ENCODE assay signal across 9 cellular contexts in the genomic region with DNA sequence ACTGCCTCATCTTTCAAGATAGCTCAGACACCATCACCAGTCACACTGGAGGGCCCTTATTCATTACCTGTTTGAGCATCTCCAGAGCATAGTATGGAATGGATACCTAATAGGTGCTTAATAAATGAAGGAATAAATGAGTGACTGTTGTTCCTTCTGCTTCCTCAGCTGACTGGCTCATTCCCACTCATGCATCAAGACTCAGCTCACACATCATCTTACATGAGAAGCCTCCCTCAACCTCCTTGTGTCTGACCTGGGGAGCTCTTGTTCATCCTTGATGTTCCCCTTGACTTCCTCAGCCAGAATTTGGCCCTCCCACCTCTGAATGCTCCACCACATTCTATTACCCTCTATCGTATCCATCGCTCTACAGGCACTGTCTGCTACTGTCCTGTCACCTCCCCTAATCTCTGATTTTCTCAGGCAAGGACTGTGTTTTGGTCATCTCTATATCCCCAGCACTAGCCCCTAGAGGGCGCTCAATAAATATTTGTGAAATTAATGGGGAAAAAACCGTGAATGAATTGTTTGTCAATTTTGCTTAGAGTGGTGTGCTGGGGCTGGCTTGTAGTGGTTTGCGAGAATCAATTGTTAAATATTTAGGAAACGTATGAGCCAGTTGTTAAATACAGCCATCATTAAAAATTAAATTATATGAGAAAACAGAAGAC.
DNase-seq lines count a peak whose midpoint lies in the region; ATAC-seq and TF ChIP-seq lines count a peak whose summit lies in the region.
"Had no signal": no experiment of that assay in that cellular context is flagged by ENCODE, and none has a peak within 500 bp of the region (broad histone marks: within the 10 kb centered on the region; RNA-seq: fewer than 3 reads in every experiment).

No MANE protein-coding gene starts in this region.

- DNase-seq in Calu3: peak; percentile 43
- DNase-seq in OCI-LY7 (ENCODE audit: low spot score): peak; percentile 40
- no peak for DNase-seq in astrocyte of the cerebellum (ENCODE audit: low read depth)
- no peak for DNase-seq in kidney epithelial cell (ENCODE audit: low read depth)
- DNase-seq in stomach: peak; percentile 38

- ATAC-seq in GM19468 (IDR thresholded peaks at IDR 0.05; ENCODE audit: extremely low read depth, unreplicated experiment) (peak; percentile 51), GM21717 (IDR thresholded peaks at IDR 0.05; ENCODE audit: unreplicated experiment) (no peak), HG03432 (IDR thresholded peaks at IDR 0.05; ENCODE audit: unreplicated experiment) (no peak)
- ATAC-seq: left colon had no signal

- no peak overlapping the region for H3K4me3 Mint-ChIP-seq in Calu3 (ENCODE audit: low read depth, unreplicated experiment)

- H3K9me3 ChIP-seq in OCI-LY7 (ENCODE audit: low read length) (no peaks in the 10 kb centered on the region), stomach (no peaks in the 10 kb centered on the region)

- H3K27me3 ChIP-seq in kidney epithelial cell (ENCODE audit: control insufficient read depth, insufficient read depth, low read length) (no peaks in the 10 kb centered on the region), stomach (peaks cover 0 to 11% (median 0%) of the 10 kb centered on the region in 3 donors)

- H3K27ac ChIP-seq in OCI-LY7 (ENCODE audit: low read depth, low read length, poor library complexity, severe bottlenecking): no peak overlapping the region
- H3K27ac ChIP-seq in stomach: no peak overlapping the region

- H3K9me3 Mint-ChIP-seq in Calu3 (ENCODE audit: low read depth, unreplicated experiment): no peaks in the 10 kb centered on the region

- H3K4me1 ChIP-seq in OCI-LY7 (ENCODE audit: insufficient read depth, low read length, poor library complexity, severe bottlenecking) (no peaks in the 10 kb centered on the region), stomach (peaks cover 0 to 2% (median under 1%) of the 10 kb centered on the region in 4 donors)

- H3K27ac Mint-ChIP-seq in Calu3 (ENCODE audit: unreplicated experiment): no peak overlapping the region

- no peak overlapping the region for H3K4me2 ChIP-seq in OCI-LY7 (ENCODE audit: low read length)

- no peaks in the 10 kb centered on the region for H3K9me2 ChIP-seq in OCI-LY7 (ENCODE audit: insufficient read depth, low read length)

- H2AFZ ChIP-seq in OCI-LY7 (ENCODE audit: low read length): no peak overlapping the region

- H3K36me3 Mint-ChIP-seq in Calu3 (ENCODE audit: insufficient read depth, unreplicated experiment): no peaks in the 10 kb centered on the region

- no peaks in the 10 kb centered on the region for H3K36me3 ChIP-seq in OCI-LY7 (ENCODE audit: insufficient read depth, low read length)
- no peaks in the 10 kb centered on the region for H3K36me3 ChIP-seq in kidney epithelial cell (ENCODE audit: control insufficient read depth, insufficient read depth, low read length)
- H3K36me3 ChIP-seq in stomach: no peaks in the 10 kb centered on the region

- in situ Hi-C loops in astrocyte of the cerebellum (cut with HindIII; ENCODE audit: low sequenced_read_pairs): no loop called here

- H3K4me1 Mint-ChIP-seq in Calu3 (ENCODE audit: low read depth, unreplicated experiment): no peaks in the 10 kb centered on the region

- peaks cover 46% of the 10 kb centered on the region for H3K27me3 Mint-ChIP-seq in Calu3 (ENCODE audit: unreplicated experiment)

- no peak for TF ChIP-seq EP300 in stomach (IDR thresholded peaks at IDR 0.05)

- intact Hi-C loops in Calu3 (cut with micrococcal nuclease; ENCODE audit: unreplicated experiment): loop anchor here (1.0 kb wide), 1 partner anchor 127 kb away; no protein-coding TSS in a partner anchor
- intact Hi-C loops in OCI-LY7 (cut with micrococcal nuclease; ENCODE audit: unreplicated experiment): loop anchor here (5.0 kb wide), 1 partner anchor 128 kb away; no protein-coding TSS in a partner anchor
- intact Hi-C loops in stomach (cut with DNase I; ENCODE audit: low total_unique reads): no loop called here

- WGBS in stomach, 5 donors: 8 to 9% (median 8%) methylated on average over 6 of the region's 6 CpGs

- H4K20me1 ChIP-seq in OCI-LY7 (ENCODE audit: insufficient read depth, low read length): no peaks in the 10 kb centered on the region

- BruUV-seq in Calu3 (replicated peaks; lab: Mats Ljungman, UMichigan): no TSS peak
- BruUV-seq in OCI-LY7 (replicated peaks; lab: Mats Ljungman, UMichigan): no TSS peak

- POLR2A ChIA-PET in OCI-LY7 (lab: Charles Lee): interaction anchor here (0.6 kb wide), 1 partner anchor 317 kb away, joined by 3 read pairs; no protein-coding TSS in a partner anchor

- H3K4me3 ChIP-seq in OCI-LY7 (ENCODE audit: low read depth, low read length, poor library complexity, severe bottlenecking): no peak overlapping the region
- H3K4me3 ChIP-seq in astrocyte of the cerebellum (ENCODE audit: low read depth, low read length): no peak overlapping the region
- no peak overlapping the region for H3K4me3 ChIP-seq in kidney epithelial cell (ENCODE audit: low read depth, low read length)
- H3K4me3 ChIP-seq in stomach: no peak overlapping the region

- TF ChIP-seq CTCF in Calu3 (IDR thresholded peaks at IDR 0.05; ENCODE audit: unreplicated experiment) (peak; percentile 45), OCI-LY7 (conservative IDR thresholded peaks at IDR 0.05; ENCODE audit: low read length) (peak; percentile 80), astrocyte of the cerebellum (IDR thresholded peaks at IDR 0.05; ENCODE audit: low read depth, low read length, missing control alignments) (peak; percentile 62), kidney epithelial cell (IDR thresholded peaks at IDR 0.05; ENCODE audit: insufficient read depth, low read length, poor library complexity, severe bottlenecking) (peak; percentile 64), stomach (IDR thresholded peaks at IDR 0.05) (peak in 5 of 7 experiments; percentile 26 to 60 (median 46))

- CTCF ChIA-PET in Calu3 (lab: Charles Lee) (interaction anchor here (1.3 kb wide), 1 partner anchor 127 kb away, joined by 5 read pairs; no protein-coding TSS in a partner anchor), OCI-LY7 (lab: Charles Lee; ENCODE audit: unreplicated experiment) (no interaction called here)

- no peaks in the 10 kb centered on the region for H3K79me2 ChIP-seq in OCI-LY7 (ENCODE audit: insufficient read depth, low read depth, low read length)

- TF ChIP-seq POLR2A in stomach (IDR thresholded peaks at IDR 0.05): no peak

Comparison
In these comparisons a context has a peak if more than half of its experiments do, and no peak if none do; other contexts are left out.
1. DNase-seq: peak in Calu3 (single experiment), OCI-LY7 (single experiment) and stomach (single experiment); none in astrocyte of the cerebellum (single experiment) and kidney epithelial cell (single experiment).
2. Peak in every context shown above with its lines, with median percentiles within 50 percentile points of each other: CTCF ChIP-seq.